ENCODE assay signal across 1 cellular context in the genomic region with DNA sequence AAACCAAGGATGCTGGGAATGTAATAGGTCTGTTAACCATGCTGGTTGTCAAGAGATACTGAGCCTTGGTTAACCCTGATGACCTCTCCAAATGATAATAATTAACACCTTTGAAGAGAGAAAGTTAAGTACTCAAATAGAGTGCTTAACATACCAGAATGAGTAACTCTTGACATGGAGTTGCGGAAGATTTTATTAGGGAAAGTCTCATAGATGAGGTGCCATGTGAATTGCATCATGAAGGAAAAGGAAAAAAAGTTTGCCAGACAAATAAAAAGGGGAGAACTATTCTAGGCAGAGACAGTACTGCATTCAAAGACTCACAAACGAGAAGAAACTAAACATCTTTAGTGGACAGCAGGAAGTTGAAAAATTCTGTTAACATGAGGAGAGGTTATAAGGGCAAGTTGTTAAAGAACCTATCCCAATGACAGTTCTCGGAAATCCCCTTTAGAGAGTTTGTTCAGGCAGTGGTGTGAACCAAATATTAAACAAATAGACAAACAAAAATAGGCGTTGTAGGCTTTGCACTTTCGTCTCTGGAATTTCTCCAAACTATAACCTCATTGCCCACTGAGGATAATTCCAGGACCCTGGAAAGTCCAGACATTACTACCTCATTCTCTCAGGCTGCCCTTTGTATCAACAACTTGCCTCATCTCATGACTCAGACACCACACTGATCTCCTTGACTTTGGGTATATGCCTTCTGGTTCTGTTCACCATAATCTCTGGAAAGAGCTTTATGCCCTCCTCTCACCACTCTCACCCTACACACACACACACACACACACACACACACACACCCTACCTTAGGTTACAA.
TF ChIP-seq lines count a peak whose summit lies in the region.

No MANE protein-coding gene starts in this region.

TF ChIP-seq in GM12891, 5 proteins besides CTCF, POLR2A, EP300 and RAD21:
- no peak for TF ChIP-seq POLR2AphosphoS5 (IDR thresholded peaks at IDR 0.05; ENCODE audit: low read depth, low read length)
- no peak for TF ChIP-seq TAF1 (IDR thresholded peaks at IDR 0.05; ENCODE audit: low read depth, low read length)
- no peak for TF ChIP-seq SPI1 (IDR thresholded peaks at IDR 0.05; ENCODE audit: low read depth, low read length)
- TF ChIP-seq POU2F2 (IDR thresholded peaks at IDR 0.05; ENCODE audit: low read depth, low read length), result no peak
- no peak for TF ChIP-seq PAX5 (IDR thresholded peaks at IDR 0.05; ENCODE audit: insufficient read depth, low read length, severe bottlenecking)
